ENCODE assay signal across 8 cellular contexts in the genomic region with DNA sequence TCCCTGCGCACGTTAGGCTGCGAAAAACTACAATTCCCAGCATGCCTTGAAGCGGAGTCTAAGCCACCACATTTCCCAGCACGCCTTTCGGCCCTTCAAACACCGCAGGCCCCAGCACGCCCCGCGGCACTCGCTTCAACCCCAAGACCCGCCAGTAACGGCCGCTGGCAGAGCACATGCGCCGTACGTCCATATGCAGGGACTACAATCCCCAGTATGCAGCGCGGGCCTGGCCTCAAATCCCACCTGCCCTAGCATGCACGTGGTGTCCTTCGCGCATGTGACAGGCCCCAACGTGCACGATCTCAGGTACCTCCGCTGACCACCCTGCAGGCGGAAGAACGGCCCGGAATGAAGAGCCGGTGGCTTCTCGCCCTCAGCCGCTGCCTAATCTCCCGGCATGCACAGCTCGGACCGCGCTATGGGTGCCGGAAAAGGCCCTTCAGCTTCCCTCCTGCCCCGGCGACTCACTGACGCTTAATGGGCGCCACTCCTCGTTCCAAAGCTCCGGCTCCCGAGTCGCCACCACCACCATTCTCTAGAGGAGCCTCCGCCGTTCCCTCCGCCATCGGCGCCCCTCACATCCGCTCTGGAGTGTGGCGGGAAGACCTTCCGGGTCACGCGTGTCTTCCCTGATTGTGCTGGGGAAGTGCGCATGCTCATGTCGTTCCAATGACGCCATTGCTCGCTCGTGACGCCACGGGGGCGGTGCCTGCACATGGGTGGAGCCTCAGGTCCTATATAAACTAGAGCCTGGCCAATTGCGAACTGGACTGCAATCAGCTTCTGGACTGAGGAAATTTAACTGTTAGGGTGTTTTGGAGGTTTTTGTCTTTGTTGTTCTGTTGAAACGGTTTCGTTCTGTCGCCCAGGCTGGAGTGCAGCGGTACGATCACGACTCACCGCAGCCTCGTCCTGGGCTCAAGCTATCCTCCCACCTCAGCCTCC. TPM values are rescaled to one million over a fixed set of nuclear protein-coding genes. Genes with fewer than 3 reads are reported as not detected.
DNase-seq lines count a peak whose midpoint lies in the region; ATAC-seq and TF ChIP-seq lines count a peak whose summit lies in the region.

A gene with protein sequence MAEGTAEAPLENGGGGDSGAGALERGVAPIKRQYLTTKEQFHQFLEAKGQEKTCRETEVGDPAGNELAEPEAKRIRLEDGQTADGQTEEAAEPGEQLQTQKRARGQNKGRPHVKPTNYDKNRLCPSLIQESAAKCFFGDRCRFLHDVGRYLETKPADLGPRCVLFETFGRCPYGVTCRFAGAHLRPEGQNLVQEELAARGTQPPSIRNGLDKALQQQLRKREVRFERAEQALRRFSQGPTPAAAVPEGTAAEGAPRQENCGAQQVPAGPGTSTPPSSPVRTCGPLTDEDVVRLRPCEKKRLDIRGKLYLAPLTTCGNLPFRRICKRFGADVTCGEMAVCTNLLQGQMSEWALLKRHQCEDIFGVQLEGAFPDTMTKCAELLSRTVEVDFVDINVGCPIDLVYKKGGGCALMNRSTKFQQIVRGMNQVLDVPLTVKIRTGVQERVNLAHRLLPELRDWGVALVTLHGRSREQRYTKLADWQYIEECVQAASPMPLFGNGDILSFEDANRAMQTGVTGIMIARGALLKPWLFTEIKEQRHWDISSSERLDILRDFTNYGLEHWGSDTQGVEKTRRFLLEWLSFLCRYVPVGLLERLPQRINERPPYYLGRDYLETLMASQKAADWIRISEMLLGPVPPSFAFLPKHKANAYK (minus strand): TSS at position 591 of the 948 bp plus-strand sequence. CDS start 22 bp downstream, at position 569.

- H3K27ac ChIP-seq in colonic mucosa (peak within 1 kb of the TSS; percentile 94), layer of hippocampus (ENCODE audit: low read depth, low read length) (peak within 1 kb of the TSS; percentile 92)

- H3K4me1 Mint-ChIP-seq in activated CD4-positive, alpha-beta T cell treated with anti-CD3 and anti-CD28 coated beads, Interleukin-2, amount 10 ng/mL, durations not matched to agents 24 days and 14 days, result peaks cover 12% of the 10 kb centered on the region

- H3K9me3 ChIP-seq in colonic mucosa, result no peaks in the 10 kb centered on the region

- no peaks in the 10 kb centered on the region for H3K27me3 Mint-ChIP-seq in activated CD4-positive, alpha-beta T cell treated with anti-CD3 and anti-CD28 coated beads, Interleukin-2, amount 10 ng/mL, durations not matched to agents 24 days and 14 days

- peaks cover 3% of the 10 kb centered on the region for H3K9me3 Mint-ChIP-seq in activated CD4-positive, alpha-beta T cell treated with anti-CD3 and anti-CD28 coated beads, Interleukin-2, amount 10 ng/mL, durations not matched to agents 24 days and 14 days

- peaks cover 39% of the 10 kb centered on the region for H3K36me3 Mint-ChIP-seq in activated CD4-positive, alpha-beta T cell treated with anti-CD3 and anti-CD28 coated beads, Interleukin-2, amount 10 ng/mL, durations not matched to agents 24 days and 14 days (ENCODE audit: low read depth)

- peaks cover 5% of the 10 kb centered on the region for H3K4me1 ChIP-seq in colonic mucosa

- intact Hi-C loops in activated CD4-positive, alpha-beta T cell treated with anti-CD3 and anti-CD28 coated beads, Interleukin-2, amount 10 ng/mL, durations not matched to agents 24 days and 14 days (cut with micrococcal nuclease), result loop anchor here (1.0 to 5.0 kb wide), 8 partner anchors 13 to 1000 kb away; a partner anchor contains a TSS
- intact Hi-C loops in colonic mucosa (cut with DNase I), result no loop called here

- H3K27ac Mint-ChIP-seq in activated CD4-positive, alpha-beta T cell treated with anti-CD3 and anti-CD28 coated beads, Interleukin-2, amount 10 ng/mL, durations not matched to agents 24 days and 14 days, result peak within 1 kb of the TSS; percentile 100

- peaks cover 29% of the 10 kb centered on the region for H3K36me3 ChIP-seq in BJ (ENCODE audit: control insufficient read depth, insufficient read depth, low read length)
- peaks cover 20% of the 10 kb centered on the region for H3K36me3 ChIP-seq in colonic mucosa

- TF ChIP-seq CTCF in BJ (IDR thresholded peaks at IDR 0.05; ENCODE audit: insufficient read depth, low read depth, low read length), result no peak
- no peak for TF ChIP-seq CTCF in colonic mucosa (IDR thresholded peaks at IDR 0.05)

- H3K9ac ChIP-seq in colonic mucosa (ENCODE audit: low read depth in 2 of 2, low read length in 2 of 2), result peak within 1 kb of the TSS; percentile 75 to 88

- POLR2A ChIA-PET in BJ (lab: Charles Lee), result interaction anchor here (0.6 kb wide), 1 partner anchor 71 kb away, joined by 4 read pairs; a partner anchor contains a TSS

- DNase-seq in BJ (ENCODE audit: low read depth) (peak; percentile 94), NCI-H526 treated with DMSO at 0.1 percent for 48 hours (lab: John Stamatoyannopoulos, UW) (peak; percentile 87), colonic mucosa (peak; percentile 97)
- peak; percentile 98 for DNase-seq in activated CD4-positive, alpha-beta T cell treated with anti-CD3 and anti-CD28 coated beads, Interleukin-2, amount 10 ng/mL, durations not matched to agents 24 days and 14 days
- DNase-seq in stimulated activated CD4-positive, alpha-beta T cell treated with anti-CD3 and anti-CD28 coated beads, Interleukin-1b, Interleukin-23, amount 100 ng/mL, for 4 hours (ENCODE audit: low read depth in 2 of 2), result peak; percentile 93 to 94

- H3K4me3 ChIP-seq in BJ (ENCODE audit: low read depth, low read length) (peak within 1 kb of the TSS; percentile 71), colonic mucosa (peak within 1 kb of the TSS; percentile 88)

- CTCF ChIA-PET in BJ (lab: Yijun Ruan, JAX), result interaction anchor here (0.9 to 8.1 kb wide), 6 partner anchors 9 to 103 kb away, joined by 3 to 57 read pairs (median 3); a partner anchor contains a TSS

- ATAC-seq in GM19324 (IDR thresholded peaks at IDR 0.05; ENCODE audit: low FRiP score, unreplicated experiment), result peak; percentile 87
- peak; percentile 75 for ATAC-seq in HG03469 (IDR thresholded peaks at IDR 0.05; ENCODE audit: unreplicated experiment)

- no peaks in the 10 kb centered on the region for H3K27me3 ChIP-seq in BJ (ENCODE audit: control insufficient read depth, insufficient read depth, low read length)
- no peaks in the 10 kb centered on the region for H3K27me3 ChIP-seq in colonic mucosa
- no peaks in the 10 kb centered on the region for H3K27me3 ChIP-seq in layer of hippocampus (ENCODE audit: control insufficient read depth, insufficient read depth, low read length)

- H3K4me3 Mint-ChIP-seq in activated CD4-positive, alpha-beta T cell treated with anti-CD3 and anti-CD28 coated beads, Interleukin-2, amount 10 ng/mL, durations not matched to agents 24 days and 14 days, result peak within 1 kb of the TSS; percentile 96

RNA-seq across cellular contexts. Expression of the gene that starts here (rescaled TPM):
- 9.9 and 13.7 TPM in 2 replicates for polyA plus RNA-seq in BJ (2011; rRNA removed)
- polyA minus RNA-seq in BJ (2011; rRNA and poly(A)+ RNA removed), result 20.1 TPM in 2 replicates
- total RNA-seq in activated CD4-positive, alpha-beta T cell treated with anti-CD3 and anti-CD28 coated beads, Interleukin-2, amount 10 ng/mL, durations not matched to agents 24 days and 14 days, result 85.8 and 89.8 TPM in 2 replicates
- total RNA-seq in colonic mucosa, result 10 to 100 TPM; 20.8 to 47.6 TPM

Comparison
In these comparisons a context has a peak if more than half of its experiments do, and no peak if none do; other contexts are left out.
1. Peak in every context shown above with its lines: DNase-seq, ATAC-seq, H3K4me3 ChIP-seq and H3K27ac ChIP-seq.